In genomic region chr2:100721693-100722092, GRCh38 we compare ENCODE assay signal across 21 cellular contexts.
"Had no signal": no experiment of that assay in that cellular context is flagged by ENCODE, and none has a peak within 500 bp of the region (broad histone marks: within the 10 kb centered on the region; RNA-seq: fewer than 3 reads in every experiment).

No MANE protein-coding gene starts in this region.

- H3K27me3 ChIP-seq: dorsolateral prefrontal cortex, vagina had no signal

- H3K36me3 ChIP-seq: vagina had no signal

- H3K27me3 Mint-ChIP-seq: activated CD4-positive, alpha-beta T cell treated with anti-CD3 and anti-CD28 coated beads for 36 hours; stimulated activated naive CD8-positive, alpha-beta T cell treated with anti-CD3 and anti-CD28 coated beads, Interleukin-15, Interleukin-2, amounts not matched to agents 100 ng/mL and 50 ng/mL, for 24 hours had no signal

- H3K36me3 Mint-ChIP-seq: activated CD8-positive, alpha-beta memory T cell treated with anti-CD3 and anti-CD28 coated beads, Interleukin-2, amount 10 ng/mL, durations not matched to agents 7 days and 5 days; activated naive CD4-positive, alpha-beta T cell treated with anti-CD3 and anti-CD28 coated beads, Interleukin-2, amount 50 U/mL, for 72 hours; mesothelial cell of epicardium; naive thymus-derived CD8-positive, alpha-beta T cell; T-cell; type B pancreatic cell had no signal

- FAIRE-seq: colon had no signal

- DNase-seq: activated B cell treated with CpG ODN at 0.5 μM for 24 hours; activated CD4-positive, alpha-beta T cell treated with anti-CD3 and anti-CD28 coated beads for 36 hours; activated CD8-positive, alpha-beta memory T cell treated with anti-CD3 and anti-CD28 coated beads, Interleukin-2, amount 10 ng/mL, durations not matched to agents 7 days and 5 days; activated CD8-positive, alpha-beta T cell treated with anti-CD3 and anti-CD28 coated beads, Interleukin-2, amount 10 ng/mL, durations not matched to agents 7 days and 5 days; activated naive CD4-positive, alpha-beta T cell; activated T-cell treated with anti-CD3 and anti-CD28 coated beads, Interleukin-2, amount 50 U/mL, for 48 hours; effector memory CD4-positive, alpha-beta T cell; foreskin melanocyte; naive thymus-derived CD8-positive, alpha-beta T cell; occipital lobe; right cardiac atrium; stimulated activated CD4-positive, alpha-beta T cell treated with anti-CD3 and anti-CD28 coated beads, Interleukin-4, amount 100 ng/mL, for 1 hour; T-cell had no signal

- H3K4me3 Mint-ChIP-seq: activated B cell treated with CpG ODN at 0.5 μM for 24 hours; activated CD4-positive, alpha-beta T cell treated with anti-CD3 and anti-CD28 coated beads for 36 hours; activated CD8-positive, alpha-beta memory T cell treated with anti-CD3 and anti-CD28 coated beads, Interleukin-2, amount 10 ng/mL, durations not matched to agents 7 days and 5 days; activated CD8-positive, alpha-beta T cell treated with anti-CD3 and anti-CD28 coated beads, Interleukin-2, amount 10 ng/mL, durations not matched to agents 7 days and 5 days; mesothelial cell of epicardium; naive thymus-derived CD8-positive, alpha-beta T cell; neural crest cell; stimulated activated naive CD8-positive, alpha-beta T cell treated with anti-CD3 and anti-CD28 coated beads, Interleukin-15, Interleukin-2, amounts not matched to agents 100 ng/mL and 50 ng/mL, for 24 hours; T-cell; type B pancreatic cell had no signal

- H3K9me3 Mint-ChIP-seq: activated B cell treated with CpG ODN at 0.5 μM for 24 hours; activated naive CD4-positive, alpha-beta T cell treated with anti-CD3 and anti-CD28 coated beads, Interleukin-2, amount 50 U/mL, for 72 hours; mesothelial cell of epicardium; naive thymus-derived CD8-positive, alpha-beta T cell; stimulated activated naive CD8-positive, alpha-beta T cell treated with anti-CD3 and anti-CD28 coated beads, Interleukin-15, Interleukin-2, amounts not matched to agents 100 ng/mL and 50 ng/mL, for 24 hours; T-cell; type B pancreatic cell had no signal

- H3K9me3 ChIP-seq: vagina had no signal

- H3K27ac Mint-ChIP-seq: activated B cell treated with CpG ODN at 0.5 μM for 24 hours; activated CD4-positive, alpha-beta T cell treated with anti-CD3 and anti-CD28 coated beads for 36 hours; activated CD8-positive, alpha-beta memory T cell treated with anti-CD3 and anti-CD28 coated beads, Interleukin-2, amount 10 ng/mL, durations not matched to agents 7 days and 5 days; activated CD8-positive, alpha-beta T cell treated with anti-CD3 and anti-CD28 coated beads, Interleukin-2, amount 10 ng/mL, durations not matched to agents 7 days and 5 days; activated naive CD4-positive, alpha-beta T cell treated with anti-CD3 and anti-CD28 coated beads, Interleukin-2, amount 50 U/mL, for 72 hours; mesothelial cell of epicardium; naive thymus-derived CD8-positive, alpha-beta T cell; stimulated activated naive CD8-positive, alpha-beta T cell treated with anti-CD3 and anti-CD28 coated beads, Interleukin-15, Interleukin-2, amounts not matched to agents 100 ng/mL and 50 ng/mL, for 24 hours; T-cell; type B pancreatic cell had no signal

- ATAC-seq: activated CD4-positive, alpha-beta T cell treated with anti-CD3 and anti-CD28 coated beads for 36 hours; activated CD8-positive, alpha-beta memory T cell treated with anti-CD3 and anti-CD28 coated beads, Interleukin-2, amount 10 ng/mL, durations not matched to agents 7 days and 5 days; activated CD8-positive, alpha-beta T cell treated with anti-CD3 and anti-CD28 coated beads, Interleukin-2, amount 10 ng/mL, durations not matched to agents 7 days and 5 days; activated naive CD4-positive, alpha-beta T cell treated with anti-CD3 and anti-CD28 coated beads, Interleukin-2, amount 50 U/mL, for 72 hours; naive thymus-derived CD8-positive, alpha-beta T cell; right cardiac atrium; T-cell had no signal

- H3K4me1 ChIP-seq: vagina had no signal

- H3K4me3 ChIP-seq: dorsolateral prefrontal cortex, vagina had no signal

- H3K27ac ChIP-seq: vagina had no signal

- H3K4me1 Mint-ChIP-seq: activated B cell treated with CpG ODN at 0.5 μM for 24 hours; activated CD4-positive, alpha-beta T cell treated with anti-CD3 and anti-CD28 coated beads for 36 hours; activated CD8-positive, alpha-beta memory T cell treated with anti-CD3 and anti-CD28 coated beads, Interleukin-2, amount 10 ng/mL, durations not matched to agents 7 days and 5 days; mesothelial cell of epicardium; naive thymus-derived CD8-positive, alpha-beta T cell; neural crest cell; T-cell had no signal
